ENCODE assay signal across 9 cellular contexts in the genomic region with DNA sequence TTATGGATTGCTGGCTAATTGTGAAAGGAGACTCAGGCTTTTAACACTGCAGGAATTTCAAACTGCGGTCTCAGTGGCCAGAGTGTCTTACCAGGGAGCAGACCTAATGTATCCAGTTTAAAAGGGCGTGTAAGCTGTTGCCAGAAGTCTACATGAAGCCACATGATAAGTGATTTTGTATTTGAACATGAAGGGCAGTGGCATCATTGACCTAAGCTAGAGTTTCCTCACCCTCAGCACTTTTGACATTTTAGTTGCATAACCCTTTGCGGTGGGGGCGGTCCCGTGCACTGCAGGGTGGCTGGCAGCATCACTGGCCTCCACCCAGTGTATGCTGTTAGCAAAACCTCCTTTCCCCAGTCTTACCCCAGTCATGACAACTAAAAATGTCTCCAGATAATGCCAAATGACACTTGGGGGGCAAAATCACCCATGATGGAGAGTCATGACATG. TPM values are rescaled to one million over a fixed set of nuclear protein-coding genes. Genes with fewer than 3 reads are reported as not detected.
DNase-seq lines count a peak whose midpoint lies in the region; ATAC-seq, FAIRE-seq and TF ChIP-seq lines count a peak whose summit lies in the region.
"Had no signal": no experiment of that assay in that cellular context is flagged by ENCODE, and none has a peak within 500 bp of the region (broad histone marks: within the 10 kb centered on the region; RNA-seq: fewer than 3 reads in every experiment).

No MANE protein-coding gene starts in this region.

- peaks cover 81% of the 10 kb centered on the region for H3K4me1 Mint-ChIP-seq in dendritic cell treated with granulocyte-macrophage colony-stimulating factor and Interleukin-4, amounts not matched to agents 40 ng/mL and 50 ng/mL, for 4 days (ENCODE audit: low read depth)

- ATAC-seq in GM18508 (IDR thresholded peaks at IDR 0.05; ENCODE audit: insufficient read depth, unreplicated experiment) = peak; percentile 45
- peak; percentile 65 for ATAC-seq in HG02763 (IDR thresholded peaks at IDR 0.05; ENCODE audit: unreplicated experiment)
- ATAC-seq in gastrocnemius medialis = peak; percentile 91 to 96

- peak overlapping the region; percentile 40 for H3K4me3 Mint-ChIP-seq in dendritic cell treated with granulocyte-macrophage colony-stimulating factor and Interleukin-4, amounts not matched to agents 40 ng/mL and 50 ng/mL, for 4 days

- no peak for TF ChIP-seq CTCF in gastrocnemius medialis (IDR thresholded peaks at IDR 0.05 in 4 of 5, conservative IDR thresholded peaks at IDR 0.05 in 1 of 5)

- H3K4me1 ChIP-seq in gastrocnemius medialis = peaks cover 45 to 54% of the 10 kb centered on the region in 2 donors

- H3K36me3 ChIP-seq in gastrocnemius medialis = no peaks in the 10 kb centered on the region

- peak overlapping the region; percentile 60 to 78 (median 75) for H3K27ac ChIP-seq in gastrocnemius medialis

- intact Hi-C loops in dendritic cell treated with granulocyte-macrophage colony-stimulating factor and Interleukin-4, amounts not matched to agents 40 ng/mL and 50 ng/mL, for 4 days (cut with micrococcal nuclease) = loop anchor here (2.0 to 5.0 kb wide), 2 partner anchors 31 to 220 kb away; a partner anchor contains a TSS
- intact Hi-C loops in gastrocnemius medialis (cut with DNase I; ENCODE audit: low total_unique reads) = loop anchor here (1.0 to 10.0 kb wide), 3 partner anchors 25 to 213 kb away; a partner anchor contains a TSS

- in situ Hi-C loops in gastrocnemius medialis (cut with MboI; ENCODE audit: low sequenced_read_pairs in 4 of 4) = no loop called here

- DNase-seq in SIG-M5 treated with dmso at 0.1 percent for 504 hours (lab: John Stamatoyannopoulos, UW; ENCODE audit: unreplicated experiment) (peak; percentile 94), gastrocnemius medialis (peak; percentile 66 to 88), COLO668 (lab: John Stamatoyannopoulos, UW; ENCODE audit: unreplicated experiment) (no peak), AG08396 (ENCODE audit: low spot score) (no peak), HTR-8/SVneo (ENCODE audit: insufficient read length, low spot score) (no peak)

- no peak overlapping the region for H3K4me3 ChIP-seq in gastrocnemius medialis

- H3K27ac Mint-ChIP-seq in dendritic cell treated with granulocyte-macrophage colony-stimulating factor and Interleukin-4, amounts not matched to agents 40 ng/mL and 50 ng/mL, for 4 days = peak overlapping the region; percentile 96

- FAIRE-seq in HTR-8/SVneo (lab: Jason Lieb, UNC) = no peak
- FAIRE-seq: endothelial cell of umbilical vein had no signal

- no peaks in the 10 kb centered on the region for H3K9me3 ChIP-seq in gastrocnemius medialis

- no peaks in the 10 kb centered on the region for H3K9me3 Mint-ChIP-seq in dendritic cell treated with granulocyte-macrophage colony-stimulating factor and Interleukin-4, amounts not matched to agents 40 ng/mL and 50 ng/mL, for 4 days

- no peaks in the 10 kb centered on the region for H3K27me3 ChIP-seq in gastrocnemius medialis

- peaks cover 33% of the 10 kb centered on the region for H3K36me3 Mint-ChIP-seq in dendritic cell treated with granulocyte-macrophage colony-stimulating factor and Interleukin-4, amounts not matched to agents 40 ng/mL and 50 ng/mL, for 4 days (ENCODE audit: low read depth)

- peak; percentile 25 to 43 for TF ChIP-seq POLR2A in gastrocnemius medialis (IDR thresholded peaks at IDR 0.05)

- no peaks in the 10 kb centered on the region for H3K27me3 Mint-ChIP-seq in dendritic cell treated with granulocyte-macrophage colony-stimulating factor and Interleukin-4, amounts not matched to agents 40 ng/mL and 50 ng/mL, for 4 days

RNA-seq across cellular contexts. Expression of a gene that starts 23.7 kb away (rescaled TPM):
- not detected for total RNA-seq in gastrocnemius medialis
- total RNA-seq: endothelial cell of umbilical vein had no signal

RNA-seq across cellular contexts. Expression of a gene that starts 25.4 kb away (rescaled TPM):
- total RNA-seq in gastrocnemius medialis = 1 to 10 TPM in 3 of 4 donors, under 1 TPM in 1; 0.49 to 3.4 (median 2.5) TPM
- total RNA-seq: endothelial cell of umbilical vein had no signal

Comparison
In these comparisons a context has a peak if more than half of its experiments do, and no peak if none do; other contexts are left out.
1. DNase-seq: peak in SIG-M5 treated with dmso at 0.1 percent for 504 hours (single experiment) and gastrocnemius medialis (2 of 2); none in COLO668 (single experiment), AG08396 (single experiment) and HTR-8/SVneo (single experiment).
2. Peak in every context shown above with its lines, with median percentiles within 50 percentile points of each other: ATAC-seq.